Comparison of ENCODE assay signal across 16 cellular contexts in the genomic region with DNA sequence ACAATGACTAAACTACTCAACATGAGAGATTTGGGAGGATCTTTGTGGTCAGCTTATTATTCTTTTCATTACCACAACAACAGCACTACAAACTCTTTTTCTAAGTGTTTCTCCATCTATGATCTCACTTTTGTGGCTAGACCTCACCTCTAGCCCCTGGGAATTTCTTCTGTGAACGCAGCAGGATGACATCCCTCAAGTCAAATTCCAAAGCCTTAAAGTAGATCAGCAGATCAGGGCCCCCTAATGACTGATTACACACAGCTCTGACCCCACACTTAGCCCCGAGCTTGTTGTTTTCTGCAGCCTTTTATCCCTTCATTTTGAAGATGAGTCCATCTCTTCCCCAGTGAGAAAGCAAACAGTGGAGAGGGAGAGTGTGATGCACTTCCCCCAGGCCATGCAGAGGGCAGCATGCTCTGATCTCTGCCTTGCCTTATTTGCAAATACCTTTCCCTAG. TPM values are rescaled to one million over a fixed set of nuclear protein-coding genes. Genes with fewer than 3 reads are reported as not detected.
A peak's percentile ranks its signal among the peaks of the same experiment; 100 is the strongest.
DNase-seq lines count a peak whose midpoint lies in the region; TF ChIP-seq lines count a peak whose summit lies in the region.
"Had no signal": no experiment of that assay in that cellular context is flagged by ENCODE, and none has a peak within 500 bp of the region (broad histone marks: within the 10 kb centered on the region; RNA-seq: fewer than 3 reads in every experiment).

No MANE protein-coding gene starts in this region.

- CTCF ChIA-PET in HEK293 (lab: Yijun Ruan, JAX) = interaction anchor here (0.6 to 4.0 kb wide), 9 partner anchors 10 to 668 kb away, joined by 3 to 14 read pairs (median 4); no protein-coding TSS in a partner anchor
- CTCF ChIA-PET in CD4-positive, alpha-beta memory T cell (lab: Charles Lee; ENCODE audit: partially characterized antibody) = no interaction called here

- no peak overlapping the region for H3K4me3 Mint-ChIP-seq in CD4-positive, alpha-beta memory T cell
- H3K4me3 Mint-ChIP-seq: activated CD4-positive, alpha-beta T cell treated with anti-CD3 and anti-CD28 coated beads for 36 hours; memory B cell had no signal

- H3K27me3 ChIP-seq in adipocyte (replicated peaks; ENCODE audit: control insufficient read depth, insufficient read depth, low read length) = no peaks in the 10 kb centered on the region
- H3K27me3 ChIP-seq in CD4-positive, alpha-beta memory T cell (ENCODE audit: insufficient read depth, low read length) = no peaks in the 10 kb centered on the region
- H3K27me3 ChIP-seq: BLaER1 treated with 17β-estradiol and CSF1 and Interleukin-3, amounts not matched to agents 10 nM and 100 nM; right atrium auricular region; SJCRH30 had no signal

- H3K36me3 ChIP-seq in HEK293 (ENCODE audit: control insufficient read depth in 2 of 2, insufficient read depth in 1 of 2, low read length in 2 of 2) = no peaks in the 10 kb centered on the region
- H3K36me3 ChIP-seq in adipocyte (ENCODE audit: control insufficient read depth, insufficient read depth, low read length, severe bottlenecking) = no peaks in the 10 kb centered on the region
- H3K36me3 ChIP-seq in CD4-positive, alpha-beta memory T cell (ENCODE audit: insufficient read depth, low read length) = no peaks in the 10 kb centered on the region
- H3K36me3 ChIP-seq: BLaER1 treated with 17β-estradiol and CSF1 and Interleukin-3, amounts not matched to agents 10 nM and 100 nM; right atrium auricular region; SJCRH30; thoracic aorta had no signal

- H3K4me3 ChIP-seq in AG09309 (ENCODE audit: control insufficient read depth, low read depth, low read length) = no peak overlapping the region
- H3K4me3 ChIP-seq in HEK293 (ENCODE audit: low read depth, low read length) = no peak overlapping the region
- H3K4me3 ChIP-seq in adipocyte (ENCODE audit: low read length) = no peak overlapping the region
- no peak overlapping the region for H3K4me3 ChIP-seq in CD4-positive, alpha-beta memory T cell (ENCODE audit: low read length in 2 of 2)
- H3K4me3 ChIP-seq: BLaER1 treated with 17β-estradiol and CSF1 and Interleukin-3, amounts not matched to agents 10 nM and 100 nM; right atrium auricular region; SJCRH30; thoracic aorta had no signal

- no peak overlapping the region for H3K27ac ChIP-seq in HEK293 (ENCODE audit: extremely low read depth, low read depth, low read length)
- no peak overlapping the region for H3K27ac ChIP-seq in CD4-positive, alpha-beta memory T cell (ENCODE audit: low read depth, low read length)
- H3K27ac ChIP-seq: BLaER1 treated with 17β-estradiol and CSF1 and Interleukin-3, amounts not matched to agents 10 nM and 100 nM; right atrium auricular region; SJCRH30; thoracic aorta had no signal

- intact Hi-C loops in CD4-positive, alpha-beta memory T cell (cut with micrococcal nuclease) = no loop called here

- peak; percentile 71 for DNase-seq in AG09309 (ENCODE audit: low read depth)
- peak; percentile 27 for DNase-seq in adipocyte (ENCODE audit: low read depth)
- peak; percentile 92 for DNase-seq in islet precursor cell
- no peak for DNase-seq in NCI-H510A treated with DMSO at 0.1 percent for 48 hours (lab: John Stamatoyannopoulos, UW)
- no peak for DNase-seq in Ammon's horn (ENCODE audit: low spot score)
- DNase-seq in CD4-positive, alpha-beta memory T cell = no peak
- DNase-seq in germinal center (ENCODE audit: low spot score) = no peak
- DNase-seq: activated CD4-positive, alpha-beta T cell treated with anti-CD3 and anti-CD28 coated beads for 36 hours; head of caudate nucleus; NCI-H446 treated with DMSO at 0.1 percent for 48 hours; SJCRH30 had no signal

- H3K9me3 ChIP-seq in HEK293 (ENCODE audit: control insufficient read depth, insufficient read depth, low read depth, low read length) (no peaks in the 10 kb centered on the region), adipocyte (ENCODE audit: control insufficient read depth, low read length) (no peaks in the 10 kb centered on the region)
- H3K9me3 ChIP-seq in CD4-positive, alpha-beta memory T cell (ENCODE audit: control insufficient read depth in 1 of 2, low read length in 2 of 2) = no peaks in the 10 kb centered on the region
- H3K9me3 ChIP-seq: right atrium auricular region, SJCRH30, thoracic aorta had no signal

- H3K4me1 ChIP-seq in HEK293 (ENCODE audit: control insufficient read depth, insufficient read depth, low read length) (no peaks in the 10 kb centered on the region), adipocyte (ENCODE audit: control insufficient read depth, insufficient read depth, low read length) (peaks cover 14% of the 10 kb centered on the region)
- H3K4me1 ChIP-seq in CD4-positive, alpha-beta memory T cell (ENCODE audit: insufficient read depth, low read length) = no peaks in the 10 kb centered on the region
- H3K4me1 ChIP-seq: BLaER1 treated with 17β-estradiol and CSF1 and Interleukin-3, amounts not matched to agents 10 nM and 100 nM; SJCRH30 had no signal

- peaks cover 7 to 8% of the 10 kb centered on the region in 2 donors for H3K27me3 Mint-ChIP-seq in CD4-positive, alpha-beta memory T cell

- no peaks in the 10 kb centered on the region for H3K36me3 Mint-ChIP-seq in CD4-positive, alpha-beta memory T cell

- no peaks in the 10 kb centered on the region for H3K4me1 Mint-ChIP-seq in CD4-positive, alpha-beta memory T cell
- H3K4me1 Mint-ChIP-seq: activated CD4-positive, alpha-beta T cell treated with anti-CD3 and anti-CD28 coated beads for 36 hours; memory B cell had no signal

- TF ChIP-seq CTCF in AG09309 (IDR thresholded peaks at IDR 0.05; ENCODE audit: control insufficient read depth, insufficient read depth, low read depth, low read length, missing control alignments) (peak; percentile 34), HEK293 (tag by site-specific recombination; IDR thresholded peaks at IDR 0.05) (no peak)

- H3K9ac ChIP-seq in adipocyte (ENCODE audit: low read length) = no peak overlapping the region
- H3K9ac ChIP-seq: BLaER1 treated with 17β-estradiol and CSF1 and Interleukin-3, amounts not matched to agents 10 nM and 100 nM had no signal

- peaks cover 0 to 4% (median 0%) of the 10 kb centered on the region in 8 donors for H3K9me3 Mint-ChIP-seq in CD4-positive, alpha-beta memory T cell

- POLR2A ChIA-PET in HEK293 (lab: Yijun Ruan, JAX) = interaction anchor here (0.9 to 1.4 kb wide), 6 partner anchors 22 to 103 kb away, joined by 3 to 5 read pairs (median 4); a partner anchor contains a TSS
- POLR2A ChIA-PET in CD4-positive, alpha-beta memory T cell (lab: Charles Lee; ENCODE audit: partially characterized antibody) = no interaction called here

- no peak overlapping the region for H3K27ac Mint-ChIP-seq in CD4-positive, alpha-beta memory T cell
- H3K27ac Mint-ChIP-seq: activated CD4-positive, alpha-beta T cell treated with anti-CD3 and anti-CD28 coated beads for 36 hours; memory B cell had no signal

TF ChIP-seq in HEK293, 187 proteins besides CTCF, POLR2A, EP300 and RAD21 (continues in another document):
- TF ChIP-seq ZNF138 (tag by site-specific recombination; IDR thresholded peaks at IDR 0.05; ENCODE audit: borderline replicate concordance) (no peak), ZNF211 (tag by site-specific recombination; IDR thresholded peaks at IDR 0.05; ENCODE audit: low read depth) (no peak), MEIS1 (CRISPR knock-in tag; IDR thresholded peaks at IDR 0.05; ENCODE audit: borderline replicate concordance) (0 out of 2 replicates have a peak, but pooled peaks have one; percentile 18), ZNF274 (IDR thresholded peaks at IDR 0.05; ENCODE audit: low read length) (no peak), ZNF274 (tag by site-specific recombination; IDR thresholded peaks at IDR 0.05; ENCODE audit: borderline replicate concordance) (no peak), ZNF24 (tag by site-specific recombination; IDR thresholded peaks at IDR 0.05) (0 out of 2 replicates have a peak, but pooled peaks have one; percentile 33), ZNF10 (tag by site-specific recombination; IDR thresholded peaks at IDR 0.05) (no peak), SP7 (tag by site-specific recombination; IDR thresholded peaks at IDR 0.05) (peak; percentile 40; the same call in 1 of the 2 replicates)
- TF ChIP-seq, protein P1, sequence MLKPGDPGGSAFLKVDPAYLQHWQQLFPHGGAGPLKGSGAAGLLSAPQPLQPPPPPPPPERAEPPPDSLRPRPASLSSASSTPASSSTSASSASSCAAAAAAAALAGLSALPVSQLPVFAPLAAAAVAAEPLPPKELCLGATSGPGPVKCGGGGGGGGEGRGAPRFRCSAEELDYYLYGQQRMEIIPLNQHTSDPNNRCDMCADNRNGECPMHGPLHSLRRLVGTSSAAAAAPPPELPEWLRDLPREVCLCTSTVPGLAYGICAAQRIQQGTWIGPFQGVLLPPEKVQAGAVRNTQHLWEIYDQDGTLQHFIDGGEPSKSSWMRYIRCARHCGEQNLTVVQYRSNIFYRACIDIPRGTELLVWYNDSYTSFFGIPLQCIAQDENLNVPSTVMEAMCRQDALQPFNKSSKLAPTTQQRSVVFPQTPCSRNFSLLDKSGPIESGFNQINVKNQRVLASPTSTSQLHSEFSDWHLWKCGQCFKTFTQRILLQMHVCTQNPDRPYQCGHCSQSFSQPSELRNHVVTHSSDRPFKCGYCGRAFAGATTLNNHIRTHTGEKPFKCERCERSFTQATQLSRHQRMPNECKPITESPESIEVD (tag by site-specific recombination; IDR thresholded peaks at IDR 0.05) = peak; percentile 25; the same call in 1 of the 2 replicates
- TF ChIP-seq, protein P2, sequence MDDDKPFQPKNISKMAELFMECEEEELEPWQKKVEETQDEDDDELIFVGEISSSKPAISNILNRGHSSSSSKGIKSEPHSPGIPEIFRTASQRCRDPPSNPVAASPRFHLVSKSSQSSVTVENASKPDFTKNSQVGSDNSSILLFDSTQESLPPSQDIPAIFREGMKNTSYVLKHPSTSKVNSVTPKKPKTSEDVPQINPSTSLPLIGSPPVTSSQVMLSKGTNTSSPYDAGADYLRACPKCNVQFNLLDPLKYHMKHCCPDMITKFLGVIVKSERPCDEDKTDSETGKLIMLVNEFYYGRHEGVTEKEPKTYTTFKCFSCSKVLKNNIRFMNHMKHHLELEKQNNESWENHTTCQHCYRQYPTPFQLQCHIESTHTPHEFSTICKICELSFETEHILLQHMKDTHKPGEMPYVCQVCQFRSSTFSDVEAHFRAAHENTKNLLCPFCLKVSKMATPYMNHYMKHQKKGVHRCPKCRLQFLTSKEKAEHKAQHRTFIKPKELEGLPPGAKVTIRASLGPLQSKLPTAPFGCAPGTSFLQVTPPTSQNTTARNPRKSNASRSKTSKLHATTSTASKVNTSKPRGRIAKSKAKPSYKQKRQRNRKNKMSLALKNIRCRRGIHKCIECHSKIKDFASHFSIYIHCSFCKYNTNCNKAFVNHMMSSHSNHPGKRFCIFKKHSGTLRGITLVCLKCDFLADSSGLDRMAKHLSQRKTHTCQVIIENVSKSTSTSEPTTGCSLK (tag by site-specific recombination; IDR thresholded peaks at IDR 0.05) = no peak

RNA-seq across cellular contexts. Expression of a gene that starts 27.3 kb away (rescaled TPM):
- 10 to 100 TPM; 45.6 to 52.1 TPM for total RNA-seq in CD4-positive, alpha-beta memory T cell
- 10 to 100 TPM; 28.5 to 42.6 TPM for polyA plus RNA-seq in CD4-positive, alpha-beta memory T cell

Comparison
In these comparisons a context has a peak if more than half of its experiments do, and no peak if none do; other contexts are left out.
1. DNase-seq: peak in AG09309 (single experiment), adipocyte (single experiment) and islet precursor cell (single experiment); none in NCI-H510A treated with DMSO at 0.1 percent for 48 hours (single experiment), Ammon's horn (single experiment), CD4-positive, alpha-beta memory T cell (0 of 5) and germinal center (single experiment).